9 cellular contexts compared by ENCODE assay signal in genomic region chr17:46002311-46002972, GRCh38. TPM values are rescaled to one million over a fixed set of nuclear protein-coding genes. Genes with fewer than 3 reads are reported as not detected.
A peak's percentile ranks its signal among the peaks of the same experiment; 100 is the strongest.
DNase-seq lines count a peak whose midpoint lies in the region; ATAC-seq and TF ChIP-seq lines count a peak whose summit lies in the region.
"Had no signal": no experiment of that assay in that cellular context is flagged by ENCODE, and none has a peak within 500 bp of the region (broad histone marks: within the 10 kb centered on the region; RNA-seq: fewer than 3 reads in every experiment).

No MANE protein-coding gene starts in this region.

- H3K27ac ChIP-seq in endodermal cell (ENCODE audit: low read depth, low read length) = no peak overlapping the region

- no peaks in the 10 kb centered on the region for H3K4me1 ChIP-seq in endodermal cell (ENCODE audit: control insufficient read depth, insufficient read depth, low read length)

- peak; percentile 57 for ATAC-seq in HG03442 (IDR thresholded peaks at IDR 0.05; ENCODE audit: unreplicated experiment)
- no peak for ATAC-seq in HG03521 (IDR thresholded peaks at IDR 0.05; ENCODE audit: unreplicated experiment)

- 7 to 33% methylated on average over 2 to 8 of the region's 8 CpGs for WGBS in endodermal cell (ENCODE audit: insufficient coverage in 1 of 2, insufficient read length in 1 of 2), 2 experiments

- H3K27me3 Mint-ChIP-seq in endodermal cell (ENCODE audit: insufficient read depth) = no peaks in the 10 kb centered on the region

- H3K36me3 Mint-ChIP-seq in endodermal cell (ENCODE audit: low read depth) = no peaks in the 10 kb centered on the region

- no peaks in the 10 kb centered on the region for H3K9me3 ChIP-seq in endodermal cell (ENCODE audit: control insufficient read depth, low read length)

- no peaks in the 10 kb centered on the region for H3K4me1 Mint-ChIP-seq in endodermal cell

- no peak overlapping the region for H3K9ac ChIP-seq in endodermal cell (ENCODE audit: extremely low read depth, low read length, poor library complexity, severe bottlenecking)

- no peaks in the 10 kb centered on the region for H3K36me3 ChIP-seq in endodermal cell (ENCODE audit: control insufficient read depth, insufficient read depth, low read length)

- no peak overlapping the region for H3K4me3 ChIP-seq in endodermal cell (ENCODE audit: low read length)

- H3K27ac Mint-ChIP-seq in endodermal cell = no peak overlapping the region

- H3K27me3 ChIP-seq in endodermal cell (ENCODE audit: control insufficient read depth, insufficient read depth, low read length, poor library complexity, severe bottlenecking) = no peaks in the 10 kb centered on the region

- peak; percentile 64 for DNase-seq in Caki2 (ENCODE audit: low read depth)
- DNase-seq in NOMO-1 treated with DMSO at 0.1 percent for 48 hours (lab: John Stamatoyannopoulos, UW; ENCODE audit: unreplicated experiment) = peak; percentile 64
- DNase-seq in activated CD8-positive, alpha-beta memory T cell treated with anti-CD3 and anti-CD28 coated beads for 4 hours (ENCODE audit: low read depth in 2 of 2) = peak; percentile 47 to 52
- DNase-seq in endodermal cell = peak; percentile 96
- peak; percentile 74 for DNase-seq in midbrain (lab: John Stamatoyannopoulos, UW)
- DNase-seq in stimulated activated CD8-positive, alpha-beta memory T cell treated with anti-CD3 and anti-CD28 coated beads, Interleukin-4, amount 100 ng/mL, for 24 hours (ENCODE audit: low read depth) = peak; percentile 48

- peak; percentile 94 for TF ChIP-seq CTCF in endodermal cell (conservative IDR thresholded peaks at IDR 0.05)

- H3K4me3 Mint-ChIP-seq in endodermal cell = no peak overlapping the region

- in situ Hi-C loops in Caki2 (cut with HindIII; ENCODE audit: low pct_unique_long_range_greater_than_20kb, low sequenced_read_pairs) = no loop called here

- peaks cover 2% of the 10 kb centered on the region for H3K9me3 Mint-ChIP-seq in endodermal cell

RNA-seq across cellular contexts. Expression of gene STH, which starts 3.4 kb away (rescaled TPM):
- total RNA-seq in Caki2 (2014; rRNA removed; shearing (Covaris generic); ENCODE audit: low replicate concordance) = 1.0 TPM in 1 of 2 replicates, not detected in the other
- not detected for total RNA-seq in endodermal cell
- polyA plus RNA-seq in endodermal cell (2013, experiment 1 of 2) = not detected
- polyA plus RNA-seq in endodermal cell (2013, experiment 2 of 2) = not detected
- total RNA-seq: T-helper 1 cell treated with Interleukin-12 subunit alpha and Interleukin-12 subunit beta and Interleukin-4 antibody, amounts not matched to agents 30 ng/mL and 1 ng/mL, for 36 hours had no signal
